8 cellular contexts compared by ENCODE assay signal in the genomic region with DNA sequence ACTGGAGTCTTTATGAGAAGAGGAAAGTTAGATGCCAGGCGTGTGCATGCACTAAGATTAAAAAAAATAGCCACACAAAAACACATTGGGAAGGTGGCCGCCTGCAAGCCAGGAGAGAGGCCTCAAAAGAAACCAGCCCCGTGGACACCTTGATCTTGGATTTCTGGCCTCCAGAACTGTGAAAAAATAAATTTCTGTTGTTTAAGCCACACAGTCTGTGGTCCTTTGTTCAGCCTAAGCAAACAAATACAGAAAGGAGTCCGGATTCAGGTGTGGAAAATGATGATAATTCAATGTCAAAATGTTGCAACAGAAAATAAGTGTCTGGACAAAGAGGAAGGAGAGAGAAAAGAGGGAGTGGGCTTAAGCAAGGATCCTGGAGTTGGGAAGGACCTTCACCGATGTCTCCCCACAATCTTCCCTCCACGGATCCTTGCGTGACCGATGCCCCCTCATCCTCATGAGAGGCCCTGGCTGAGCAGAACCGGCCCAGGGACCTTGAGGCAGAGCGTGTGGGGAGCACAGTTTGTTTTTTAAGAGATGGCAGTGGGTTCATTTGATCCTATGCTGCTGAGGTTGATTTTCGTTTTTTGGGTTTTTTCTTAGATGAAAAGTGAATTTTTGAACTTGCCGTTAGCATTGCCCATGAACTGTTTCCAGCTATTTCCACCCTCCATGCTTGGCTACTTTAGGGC.
"Had no signal": no experiment of that assay in that cellular context is flagged by ENCODE, and none has a peak within 500 bp of the region (broad histone marks: within the 10 kb centered on the region; RNA-seq: fewer than 3 reads in every experiment).

No MANE protein-coding gene starts in this region.

- H3K9ac ChIP-seq: GM23248 had no signal

- H2AFZ ChIP-seq: GM23248 had no signal

- H3K4me3 Mint-ChIP-seq: HFFc6 had no signal

- H3K27ac Mint-ChIP-seq: HFFc6 had no signal

- H3K36me3 ChIP-seq: HAP-1 had no signal

- ATAC-seq: HCT116 had no signal

- H3K4me1 ChIP-seq: HAP-1 had no signal

- DNase-seq: GM23248, GOT3, HFFc6, IMR-90, KBM-7 had no signal

- H3K27ac ChIP-seq: GM23248, HL-60 had no signal

- H3K4me3 ChIP-seq: GM23248, HAP-1 had no signal
